Comparison of ENCODE assay signal across 8 cellular contexts in the genomic region with DNA sequence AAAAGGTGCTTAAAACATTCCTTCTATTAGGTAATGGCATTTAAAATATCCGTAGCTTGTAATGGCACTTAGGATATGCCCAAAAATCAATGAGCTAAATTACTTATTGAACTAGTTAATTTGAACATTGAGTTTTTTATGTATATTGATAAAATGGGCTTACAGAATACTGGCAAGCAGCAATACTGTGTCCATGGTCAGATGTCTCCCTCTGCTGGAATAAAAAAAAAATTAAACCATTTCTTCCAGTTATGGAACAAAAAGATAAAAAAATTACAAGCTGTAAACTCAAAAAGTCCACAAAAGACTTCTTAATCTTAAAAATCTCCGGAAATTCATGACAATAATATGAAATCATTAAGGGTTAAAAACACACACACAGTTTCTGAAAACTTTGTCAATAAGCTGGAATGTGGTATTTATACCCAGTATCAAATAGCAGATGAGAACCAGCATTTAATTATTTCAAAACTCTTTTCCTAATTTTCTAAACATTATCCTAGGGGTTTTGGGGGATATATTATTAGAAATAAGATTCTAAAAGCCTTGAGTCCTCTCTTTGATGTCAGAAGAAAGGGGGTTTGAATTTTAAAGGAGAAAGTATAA. TPM values are rescaled to one million over a fixed set of nuclear protein-coding genes. Genes with fewer than 3 reads are reported as not detected.
DNase-seq lines count a peak whose midpoint lies in the region; ATAC-seq, FAIRE-seq and TF ChIP-seq lines count a peak whose summit lies in the region.

No MANE protein-coding gene starts in this region.

- in situ Hi-C loops in KBM-7 (cut with MboI; ENCODE audit: low pct_unique_long_range_greater_than_20kb, low sequenced_read_pairs) = no loop called here

- intact Hi-C loops in adrenal gland (cut with DNase I) = no loop called here
- intact Hi-C loops in activated CD4-positive, alpha-beta memory T cell treated with anti-CD3 and anti-CD28 coated beads for 36 hours (cut with micrococcal nuclease) = no loop called here

- TF ChIP-seq CTCF in adrenal gland (IDR thresholded peaks at IDR 0.05) = peak; percentile 40 to 64 (median 54)
- peak; percentile 73 for TF ChIP-seq CTCF in mesothelial cell of epicardium (IDR thresholded peaks at IDR 0.05; ENCODE audit: unreplicated experiment)

- CTCF ChIA-PET in activated CD4-positive, alpha-beta memory T cell treated with anti-CD3 and anti-CD28 coated beads for 36 hours (lab: Charles Lee) = interaction anchor here (0.6 to 1.5 kb wide), 7 partner anchors 13 to 460 kb away, joined by 3 to 6 read pairs (median 4); no protein-coding TSS in a partner anchor

- DNase-seq in DMS53 (lab: John Stamatoyannopoulos, UW) (peak; percentile 56), KBM-7 (peak; percentile 60), adrenal gland (no peak), mesothelial cell of epicardium (ENCODE audit: low spot score in 2 of 2, unreplicated experiment in 2 of 2) (no peak), H54 (ENCODE audit: insufficient read length, low spot score) (no peak), medulla oblongata (ENCODE audit: extremely low spot score) (no peak)
- no peak for DNase-seq in activated CD4-positive, alpha-beta memory T cell treated with anti-CD3 and anti-CD28 coated beads for 36 hours

- no peaks in the 10 kb centered on the region for H3K4me1 ChIP-seq in adrenal gland (replicated peaks in 1 of 2)

- H3K27me3 ChIP-seq in adrenal gland = no peaks in the 10 kb centered on the region

- peaks cover 4% of the 10 kb centered on the region for H3K4me1 Mint-ChIP-seq in mesothelial cell of epicardium
- no peaks in the 10 kb centered on the region for H3K4me1 Mint-ChIP-seq in activated CD4-positive, alpha-beta memory T cell treated with anti-CD3 and anti-CD28 coated beads for 36 hours (ENCODE audit: low read depth)

- H3K27ac ChIP-seq in adrenal gland = no peak overlapping the region

- H3K4me3 ChIP-seq in adrenal gland = no peak overlapping the region

- H3K36me3 ChIP-seq in adrenal gland (replicated peaks in 1 of 2) = no peaks in the 10 kb centered on the region

- FAIRE-seq in H54 (lab: Jason Lieb, UNC) = no peak

- peaks cover 6% of the 10 kb centered on the region for H3K36me3 Mint-ChIP-seq in mesothelial cell of epicardium
- peaks cover 6% of the 10 kb centered on the region for H3K36me3 Mint-ChIP-seq in activated CD4-positive, alpha-beta memory T cell treated with anti-CD3 and anti-CD28 coated beads for 36 hours

- H3K9me3 ChIP-seq in adrenal gland (replicated peaks in 1 of 3) = no peaks in the 10 kb centered on the region

- H3K4me3 Mint-ChIP-seq in mesothelial cell of epicardium = no peak overlapping the region
- H3K4me3 Mint-ChIP-seq in activated CD4-positive, alpha-beta memory T cell treated with anti-CD3 and anti-CD28 coated beads for 36 hours = no peak overlapping the region

- no peak for ATAC-seq in HG03565 (IDR thresholded peaks at IDR 0.05; ENCODE audit: unreplicated experiment)

- POLR2A ChIA-PET in activated CD4-positive, alpha-beta memory T cell treated with anti-CD3 and anti-CD28 coated beads for 36 hours (lab: Charles Lee) = no interaction called here

- no peak for TF ChIP-seq POLR2A in adrenal gland (IDR thresholded peaks at IDR 0.05)
- TF ChIP-seq POLR2A in H54 (IDR thresholded peaks at IDR 0.05; ENCODE audit: low read depth, low read length) = no peak

- H3K27me3 Mint-ChIP-seq in mesothelial cell of epicardium (ENCODE audit: low read depth) = peaks cover 16% of the 10 kb centered on the region
- H3K27me3 Mint-ChIP-seq in activated CD4-positive, alpha-beta memory T cell treated with anti-CD3 and anti-CD28 coated beads for 36 hours = peaks cover 20% of the 10 kb centered on the region

- H3K9me3 Mint-ChIP-seq in mesothelial cell of epicardium = peaks cover 6% of the 10 kb centered on the region
- H3K9me3 Mint-ChIP-seq in activated CD4-positive, alpha-beta memory T cell treated with anti-CD3 and anti-CD28 coated beads for 36 hours = peaks cover 7% of the 10 kb centered on the region

- no peak overlapping the region for H3K27ac Mint-ChIP-seq in mesothelial cell of epicardium
- H3K27ac Mint-ChIP-seq in activated CD4-positive, alpha-beta memory T cell treated with anti-CD3 and anti-CD28 coated beads for 36 hours = no peak overlapping the region

- 23 to 29% (median 26%) methylated on average over 2 of the region's 2 CpGs for WGBS in adrenal gland, 4 donors

RNA-seq across cellular contexts. Expression of a gene that starts 21.5 kb away (rescaled TPM):
- total RNA-seq in adrenal gland = 100 to 1,000 TPM in 3 of 8 donors, 10 to 100 TPM in 5; 68.6 to 221 (median 89.4) TPM
- 100 to 1,000 TPM in 1 of 3 donors, 10 to 100 TPM in 2; 52.1 to 233 (median 57.2) TPM for polyA plus RNA-seq in adrenal gland
- 75.5 to 78.3 TPM (median 76.8 TPM) in 3 replicates for total RNA-seq in mesothelial cell of epicardium
- total RNA-seq in activated CD4-positive, alpha-beta memory T cell treated with anti-CD3 and anti-CD28 coated beads for 36 hours = 100 to 1,000 TPM; 119 to 123 TPM

Comparison
In these comparisons a context has a peak if more than half of its experiments do, and no peak if none do; other contexts are left out.
1. DNase-seq: peak in DMS53 (single experiment) and KBM-7 (single experiment); none in adrenal gland (0 of 7), mesothelial cell of epicardium (0 of 2), H54 (single experiment), medulla oblongata (single experiment) and activated CD4-positive, alpha-beta memory T cell treated with anti-CD3 and anti-CD28 coated beads for 36 hours (single experiment).